Comparison of ENCODE assay signal across 8 cellular contexts in genomic region chr17:32875904-32876413, GRCh38. TPM values are rescaled to one million over a fixed set of nuclear protein-coding genes. Genes with fewer than 3 reads are reported as not detected.
DNase-seq lines count a peak whose midpoint lies in the region; ATAC-seq, FAIRE-seq and TF ChIP-seq lines count a peak whose summit lies in the region.

No MANE protein-coding gene starts in this region.

- no peak for TF ChIP-seq POLR2A in Peyer's patch (IDR thresholded peaks at IDR 0.05)

- peaks cover 16% of the 10 kb centered on the region for H3K4me1 Mint-ChIP-seq in osteocyte (ENCODE audit: unreplicated experiment)

- H3K9me3 ChIP-seq in Peyer's patch, result no peaks in the 10 kb centered on the region
- no peaks in the 10 kb centered on the region for H3K9me3 ChIP-seq in esophagus (ENCODE audit: control insufficient read depth in 2 of 2, insufficient read depth in 1 of 2, low read depth in 1 of 2, low read length in 1 of 2)

- no peaks in the 10 kb centered on the region for H3K9me3 Mint-ChIP-seq in osteocyte (ENCODE audit: unreplicated experiment)

- FAIRE-seq in urothelium cell line (lab: Jason Lieb, UNC), result no peak

- DNase-seq in GM03348 (ENCODE audit: low spot score), result peak; percentile 17
- DNase-seq in Peyer's patch, result no peak
- DNase-seq in osteocyte (ENCODE audit: extremely low spot score, unreplicated experiment), result no peak
- DNase-seq in urothelium cell line (ENCODE audit: low spot score), result no peak
- DNase-seq in AG08396 (ENCODE audit: low spot score), result no peak
- DNase-seq in activated CD4-positive, alpha-beta T cell treated with anti-CD3 and anti-CD28 coated beads, Interleukin-2, amount 50 U/mL, for 1 hour, result no peak

- H3K4me3 ChIP-seq in Peyer's patch, result peak overlapping the region; percentile 79 to 97 (median 93)
- peak overlapping the region; percentile 78 to 79 for H3K4me3 ChIP-seq in esophagus (ENCODE audit: low read depth in 1 of 2, low read length in 2 of 2)

- no peaks in the 10 kb centered on the region for H3K27me3 ChIP-seq in Peyer's patch
- H3K27me3 ChIP-seq in esophagus (ENCODE audit: control insufficient read depth in 1 of 2, insufficient read depth in 2 of 2, low read length in 2 of 2), result no peaks in the 10 kb centered on the region

- H3K27ac Mint-ChIP-seq in osteocyte (ENCODE audit: unreplicated experiment), result peak overlapping the region; percentile 78

- 5% methylated on average over 15 of the region's 15 CpGs for WGBS in esophagus, 2 donors

- no peak for ATAC-seq in HG02610 (IDR thresholded peaks at IDR 0.05; ENCODE audit: unreplicated experiment)

- TF ChIP-seq CTCF in Peyer's patch (IDR thresholded peaks at IDR 0.05), result no peak
- TF ChIP-seq CTCF in osteocyte (IDR thresholded peaks at IDR 0.05), result no peak

- no peaks in the 10 kb centered on the region for H3K36me3 Mint-ChIP-seq in osteocyte (ENCODE audit: unreplicated experiment)

- peaks cover 8% of the 10 kb centered on the region for H3K27me3 Mint-ChIP-seq in osteocyte (ENCODE audit: unreplicated experiment)

- peak overlapping the region; percentile 89 for H3K4me3 Mint-ChIP-seq in osteocyte (ENCODE audit: unreplicated experiment)

- H3K27ac ChIP-seq in Peyer's patch, result peak overlapping the region; percentile 93 to 100 (median 96)
- H3K27ac ChIP-seq in esophagus (ENCODE audit: low read depth in 2 of 2, low read length in 1 of 2), result peak overlapping the region; percentile 93 to 98

- H3K36me3 ChIP-seq in Peyer's patch (no peaks in the 10 kb centered on the region), esophagus (ENCODE audit: control insufficient read depth in 2 of 2, insufficient read depth in 2 of 2, low read length in 1 of 2) (no peaks in the 10 kb centered on the region)

- H3K4me1 ChIP-seq in Peyer's patch, result peaks cover 0 to 38% (median 3%) of the 10 kb centered on the region in 4 donors
- H3K4me1 ChIP-seq in esophagus (ENCODE audit: control insufficient read depth in 2 of 2, insufficient read depth in 2 of 2, low read length in 1 of 2), result peaks cover 0 to 4% of the 10 kb centered on the region in 2 donors

RNA-seq across cellular contexts. Expression of gene MYO1D, which starts 1.0 kb away (rescaled TPM):
- total RNA-seq in Peyer's patch, result 100 to 1,000 TPM; 148 to 340 (median 328) TPM
- polyA plus RNA-seq in esophagus, result 10 to 100 TPM; 31.8 to 43.2 TPM
- 15.4 and 19.1 TPM in 2 replicates for total RNA-seq in osteocyte

RNA-seq across cellular contexts. Expression of gene TMEM98, which starts 52.0 kb away (rescaled TPM):
- total RNA-seq in Peyer's patch, result 100 to 1,000 TPM in 3 of 4 donors, 10 to 100 TPM in 1; 54.5 to 351 (median 241) TPM
- 10 to 100 TPM in 1 of 2 donors, 1 to 10 TPM in 1; 6.0 to 18.2 TPM for polyA plus RNA-seq in esophagus
- 92.7 and 97.6 TPM in 2 replicates for total RNA-seq in osteocyte
